In genomic region chr6:90468080-90468479, GRCh38 we compare ENCODE assay signal across 14 cellular contexts.
DNase-seq lines count a peak whose midpoint lies in the region; ATAC-seq lines count a peak whose summit lies in the region.
"Had no signal": no experiment of that assay in that cellular context is flagged by ENCODE, and none has a peak within 500 bp of the region (broad histone marks: within the 10 kb centered on the region; RNA-seq: fewer than 3 reads in every experiment).

No MANE protein-coding gene starts in this region.

- H3K4me1 ChIP-seq in HUES48 (ENCODE audit: control insufficient read depth, insufficient read depth, low read length), result peaks cover 8% of the 10 kb centered on the region

- H3K4me3 ChIP-seq in HUES48 (ENCODE audit: low read depth, low read length), result no peak overlapping the region
- H3K4me3 ChIP-seq: gastroesophageal sphincter had no signal

- H3K36me3 ChIP-seq in HUES48 (ENCODE audit: control insufficient read depth, insufficient read depth, low read length), result no peaks in the 10 kb centered on the region
- H3K36me3 ChIP-seq: gastroesophageal sphincter, neutrophil had no signal

- DNase-seq in ELR (ENCODE audit: low read depth) (peak; percentile 68), kidney tubule cell (ENCODE audit: low spot score) (peak; percentile 84), NCI-H446 treated with DMSO at 0.1 percent for 48 hours (lab: John Stamatoyannopoulos, UW) (no peak), NCI-H187 treated with DMSO at 0.1 percent for 48 hours (lab: John Stamatoyannopoulos, UW) (no peak)
- DNase-seq: CD8-positive, alpha-beta T cell; NCI-H1436; T-cell had no signal

- H3K27ac Mint-ChIP-seq in activated naive CD4-positive, alpha-beta T cell treated with anti-CD3 and anti-CD28 coated beads, Interleukin-2, amount 50 U/mL, for 24 hours, result peak overlapping the region; percentile 81
- H3K27ac Mint-ChIP-seq: CD8-positive, alpha-beta T cell; stimulated activated memory B cell treated with anti-CD40 and anti-IgM and Interleukin-4, amounts not matched to agents 10 μg/mL and 1 μg/mL and 100 μg/mL, for 72 hours; T-cell had no signal

- H3K27me3 ChIP-seq in HUES48 (ENCODE audit: control insufficient read depth, insufficient read depth, low read length), result no peaks in the 10 kb centered on the region
- H3K27me3 ChIP-seq: gastroesophageal sphincter, neutrophil had no signal

- peak overlapping the region; percentile 58 for H3K4me3 Mint-ChIP-seq in activated naive CD4-positive, alpha-beta T cell treated with anti-CD3 and anti-CD28 coated beads, Interleukin-2, amount 50 U/mL, for 24 hours
- H3K4me3 Mint-ChIP-seq: CD8-positive, alpha-beta T cell; stimulated activated memory B cell treated with anti-CD40 and anti-IgM and Interleukin-4, amounts not matched to agents 10 μg/mL and 1 μg/mL and 100 μg/mL, for 72 hours; T-cell had no signal

- no peak for ATAC-seq in GM21619 (IDR thresholded peaks at IDR 0.05; ENCODE audit: unreplicated experiment)
- ATAC-seq: CD8-positive, alpha-beta T cell; gastroesophageal sphincter; left lobe of liver; stimulated activated memory B cell treated with anti-CD40 and anti-IgM and Interleukin-4, amounts not matched to agents 10 μg/mL and 1 μg/mL and 100 μg/mL, for 72 hours; T-cell had no signal

- H3K9me3 ChIP-seq in HUES48 (ENCODE audit: control insufficient read depth, insufficient read depth, low read length), result no peaks in the 10 kb centered on the region
- H3K9me3 ChIP-seq: gastroesophageal sphincter, neutrophil had no signal

- H3K36me3 Mint-ChIP-seq in activated naive CD4-positive, alpha-beta T cell treated with anti-CD3 and anti-CD28 coated beads, Interleukin-2, amount 50 U/mL, for 24 hours, result no peaks in the 10 kb centered on the region
- H3K36me3 Mint-ChIP-seq: CD8-positive, alpha-beta T cell; stimulated activated memory B cell treated with anti-CD40 and anti-IgM and Interleukin-4, amounts not matched to agents 10 μg/mL and 1 μg/mL and 100 μg/mL, for 72 hours; T-cell had no signal

- H3K9ac ChIP-seq in HUES48 (ENCODE audit: low read depth, low read length), result no peak overlapping the region

- H3K27ac ChIP-seq in HUES48 (ENCODE audit: low read depth, low read length), result peak overlapping the region; percentile 12
- H3K27ac ChIP-seq: gastroesophageal sphincter, neutrophil had no signal

- H3K27me3 Mint-ChIP-seq in activated naive CD4-positive, alpha-beta T cell treated with anti-CD3 and anti-CD28 coated beads, Interleukin-2, amount 50 U/mL, for 24 hours, result no peaks in the 10 kb centered on the region
- H3K27me3 Mint-ChIP-seq: T-cell had no signal

- peaks cover 91% of the 10 kb centered on the region for H3K4me1 Mint-ChIP-seq in activated naive CD4-positive, alpha-beta T cell treated with anti-CD3 and anti-CD28 coated beads, Interleukin-2, amount 50 U/mL, for 24 hours

- H3K9me3 Mint-ChIP-seq in activated naive CD4-positive, alpha-beta T cell treated with anti-CD3 and anti-CD28 coated beads, Interleukin-2, amount 50 U/mL, for 24 hours, result no peaks in the 10 kb centered on the region
- H3K9me3 Mint-ChIP-seq: CD8-positive, alpha-beta T cell; stimulated activated memory B cell treated with anti-CD40 and anti-IgM and Interleukin-4, amounts not matched to agents 10 μg/mL and 1 μg/mL and 100 μg/mL, for 72 hours; T-cell had no signal

Comparison
In these comparisons a context has a peak if more than half of its experiments do, and no peak if none do; other contexts are left out.
1. DNase-seq: peak in ELR (single experiment) and kidney tubule cell (single experiment); none in NCI-H446 treated with DMSO at 0.1 percent for 48 hours (single experiment) and NCI-H187 treated with DMSO at 0.1 percent for 48 hours (single experiment).